8 cellular contexts compared by ENCODE assay signal in genomic region chr11:67955461-67956007, GRCh38. TPM values are rescaled to one million over a fixed set of nuclear protein-coding genes. Genes with fewer than 3 reads are reported as not detected.
DNase-seq lines count a peak whose midpoint lies in the region; ATAC-seq and TF ChIP-seq lines count a peak whose summit lies in the region.
"Not testable (repeated sequence)": the region's sequence is repeated elsewhere in the genome, so short reads cannot be mapped to it uniquely, and the experiment has no call there.

No MANE protein-coding gene starts in this region.

- peak; percentile 69 for ATAC-seq in activated B cell treated with CpG ODN at 0.5 μM for 24 hours (ENCODE audit: low read depth)
- peak; percentile 72 for ATAC-seq in Right ventricle myocardium inferior
- peak; percentile 83 to 87 for ATAC-seq in natural killer cell treated with Interleukin-12 subunit alpha and Interleukin-12 subunit beta and Interleukin-15 and Interleukin-18, amount 100 ng/mL, for 72 hours

- peaks cover 33% of the 10 kb centered on the region for H3K27me3 Mint-ChIP-seq in activated B cell treated with CpG ODN at 0.5 μM for 24 hours
- H3K27me3 Mint-ChIP-seq in natural killer cell treated with Interleukin-12 subunit alpha and Interleukin-12 subunit beta and Interleukin-15 and Interleukin-18, amount 100 ng/mL, for 72 hours: peaks cover 22 to 25% of the 10 kb centered on the region in 2 donors

- H3K36me3 Mint-ChIP-seq in activated B cell treated with CpG ODN at 0.5 μM for 24 hours (ENCODE audit: low read depth); natural killer cell treated with Interleukin-12 subunit alpha and Interleukin-12 subunit beta and Interleukin-15 and Interleukin-18, amount 100 ng/mL, for 72 hours: not testable (repeated sequence)

- intact Hi-C loops in activated B cell treated with CpG ODN at 0.5 μM for 24 hours (cut with micrococcal nuclease); ascending aorta (cut with DNase I); Right ventricle myocardium inferior (cut with DNase I): not testable (repeated sequence)

- not testable (repeated sequence) for H3K9me3 Mint-ChIP-seq in activated B cell treated with CpG ODN at 0.5 μM for 24 hours; natural killer cell treated with Interleukin-12 subunit alpha and Interleukin-12 subunit beta and Interleukin-15 and Interleukin-18, amount 100 ng/mL, for 72 hours

- DNase-seq in CD1c-positive myeloid dendritic cell (ENCODE audit: extremely low spot score) (peak; percentile 83), HK-2 (ENCODE audit: unreplicated experiment) (peak; percentile 74), NCI-H526 (lab: John Stamatoyannopoulos, UW) (peak; percentile 50 to 81), activated B cell treated with CpG ODN at 0.5 μM for 24 hours (peak; percentile 86), ascending aorta (ENCODE audit: low spot score in 2 of 2) (peak in 1 of 2 donors; percentile 82), Right ventricle myocardium inferior (ENCODE audit: missing footprints) (peak; percentile 91)
- DNase-seq in natural killer cell treated with Interleukin-12 subunit alpha and Interleukin-12 subunit beta and Interleukin-15 and Interleukin-18, amount 100 ng/mL, for 72 hours (ENCODE audit: low spot score): peak; percentile 75
- peak; percentile 43 to 55 for DNase-seq in stimulated activated CD8-positive, alpha-beta memory T cell treated with anti-CD3 and anti-CD28 coated beads, Interleukin-15, amount 100 ng/mL, for 4 hours (ENCODE audit: low read depth in 2 of 2)

- not testable (repeated sequence) for H3K4me1 Mint-ChIP-seq in activated B cell treated with CpG ODN at 0.5 μM for 24 hours
- peaks cover 9 to 10% of the 10 kb centered on the region in 2 donors for H3K4me1 Mint-ChIP-seq in natural killer cell treated with Interleukin-12 subunit alpha and Interleukin-12 subunit beta and Interleukin-15 and Interleukin-18, amount 100 ng/mL, for 72 hours (ENCODE audit: low read depth in 2 of 2)

- TF ChIP-seq CTCF in activated B cell treated with CpG ODN at 0.5 μM for 24 hours (IDR thresholded peaks at IDR 0.05): not testable (repeated sequence)
- peak; percentile 50 to 53 (median 51) for TF ChIP-seq CTCF in ascending aorta (IDR thresholded peaks at IDR 0.05)

- not testable (repeated sequence) for H3K27me3 ChIP-seq in ascending aorta

- H3K9me3 ChIP-seq in ascending aorta: not testable (repeated sequence)

- peak overlapping the region; percentile 65 to 74 for H3K4me3 ChIP-seq in ascending aorta

- H3K36me3 ChIP-seq in ascending aorta: not testable (repeated sequence)

- not testable (repeated sequence) for H3K27ac Mint-ChIP-seq in activated B cell treated with CpG ODN at 0.5 μM for 24 hours; natural killer cell treated with Interleukin-12 subunit alpha and Interleukin-12 subunit beta and Interleukin-15 and Interleukin-18, amount 100 ng/mL, for 72 hours

- H3K27ac ChIP-seq in ascending aorta: not testable (repeated sequence)

- CTCF ChIA-PET in activated B cell treated with CpG ODN at 0.5 μM for 24 hours (lab: Charles Lee): interaction anchor here (1.1 to 1.6 kb wide), 5 partner anchors 39 to 150 kb away, joined by 3 to 5 read pairs (median 5); no protein-coding TSS in a partner anchor

- peak overlapping the region; percentile 80 for H3K4me3 Mint-ChIP-seq in activated B cell treated with CpG ODN at 0.5 μM for 24 hours
- H3K4me3 Mint-ChIP-seq in natural killer cell treated with Interleukin-12 subunit alpha and Interleukin-12 subunit beta and Interleukin-15 and Interleukin-18, amount 100 ng/mL, for 72 hours: peak overlapping the region; percentile 94

- H3K4me1 ChIP-seq in ascending aorta: not testable (repeated sequence)

- POLR2A ChIA-PET in activated B cell treated with CpG ODN at 0.5 μM for 24 hours (lab: Charles Lee): interaction anchor here (0.6 kb wide), 1 partner anchor 296 kb away, joined by 3 read pairs; no protein-coding TSS in a partner anchor

RNA-seq across cellular contexts. Expression of gene UNC93B1, which starts 48.4 kb away (rescaled TPM):
- 117 and 133 TPM in 2 replicates for total RNA-seq in activated B cell treated with CpG ODN at 0.5 μM for 24 hours
- 74.7 TPM for total RNA-seq in ascending aorta
- 9.0 TPM for total RNA-seq in Right ventricle myocardium inferior
- 10 to 100 TPM; 13.5 to 13.6 TPM for total RNA-seq in natural killer cell treated with Interleukin-12 subunit alpha and Interleukin-12 subunit beta and Interleukin-15 and Interleukin-18, amount 100 ng/mL, for 72 hours

RNA-seq across cellular contexts. Expression of gene ALDH3B1, which starts 54.6 kb away (rescaled TPM):
- total RNA-seq in activated B cell treated with CpG ODN at 0.5 μM for 24 hours (0.53 and 0.98 TPM in 2 replicates), ascending aorta (42.8 TPM), Right ventricle myocardium inferior (3.5 TPM)
- under 1 TPM; 0.25 to 0.98 TPM for total RNA-seq in natural killer cell treated with Interleukin-12 subunit alpha and Interleukin-12 subunit beta and Interleukin-15 and Interleukin-18, amount 100 ng/mL, for 72 hours
